13 cellular contexts compared by ENCODE assay signal in the genomic region with DNA sequence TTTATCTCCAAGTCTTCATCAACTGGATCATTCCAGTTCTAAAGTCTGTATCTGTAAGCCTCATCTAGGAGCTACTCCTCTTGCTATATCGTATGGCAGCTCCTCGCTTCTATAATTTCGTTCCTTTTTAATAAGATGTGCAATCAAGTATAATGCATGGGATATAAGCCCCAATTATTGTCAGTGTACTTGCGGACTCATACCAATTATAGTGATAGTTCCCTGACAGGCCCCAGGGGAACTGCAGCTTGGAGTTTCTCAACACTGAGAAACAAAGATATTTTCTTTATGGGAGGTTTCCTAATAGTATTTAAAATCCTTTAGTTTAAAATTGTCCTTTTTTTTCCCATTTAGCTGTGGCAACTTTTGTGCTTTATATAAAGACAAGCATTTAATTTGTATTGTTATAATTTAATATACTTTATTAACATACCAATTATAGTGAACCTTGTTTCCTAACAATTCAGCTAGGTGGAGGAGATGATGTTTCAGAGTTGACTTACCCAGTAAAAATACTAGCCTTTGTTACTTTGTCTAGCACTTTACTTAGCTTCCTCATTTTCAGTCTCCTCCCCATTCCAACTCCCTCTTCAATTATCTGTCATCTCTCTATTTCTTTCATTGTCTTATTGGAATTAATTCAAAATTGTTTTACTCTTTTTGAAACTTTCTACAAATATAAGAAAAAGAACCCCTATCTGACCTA. TPM values are rescaled to one million over a fixed set of nuclear protein-coding genes. Genes with fewer than 3 reads are reported as not detected.
A peak's percentile ranks its signal among the peaks of the same experiment; 100 is the strongest.
DNase-seq lines count a peak whose midpoint lies in the region; ATAC-seq and TF ChIP-seq lines count a peak whose summit lies in the region.
"Had no signal": no experiment of that assay in that cellular context is flagged by ENCODE, and none has a peak within 500 bp of the region (broad histone marks: within the 10 kb centered on the region; RNA-seq: fewer than 3 reads in every experiment).

No MANE protein-coding gene starts in this region.

- no peaks in the 10 kb centered on the region for H3K9me3 ChIP-seq in A673 (ENCODE audit: low read depth, low read length, poor library complexity, severe bottlenecking)
- no peaks in the 10 kb centered on the region for H3K9me3 ChIP-seq in DOHH2 (ENCODE audit: control insufficient read depth, insufficient read depth, low read length)
- H3K9me3 ChIP-seq in PC-9 (ENCODE audit: insufficient read depth, low read depth): no peaks in the 10 kb centered on the region

- no peaks in the 10 kb centered on the region for H3K36me3 Mint-ChIP-seq in central memory CD8-positive, alpha-beta T cell (ENCODE audit: insufficient read depth)

- CTCF ChIA-PET in A673 (lab: Charles Lee) (no interaction called here), PC-9 (lab: Charles Lee) (no interaction called here)

- TF ChIP-seq CTCF in A673 (conservative IDR thresholded peaks at IDR 0.05; ENCODE audit: low read depth, low read length) (no peak), DOHH2 (IDR thresholded peaks at IDR 0.05; ENCODE audit: low read depth, low read length, poor library complexity, severe bottlenecking) (no peak), PC-9 (conservative IDR thresholded peaks at IDR 0.05) (no peak)

- H3K9me2 ChIP-seq in DOHH2 (replicated peaks; ENCODE audit: control insufficient read depth, low read length) (no peaks in the 10 kb centered on the region), PC-9 (ENCODE audit: insufficient read depth) (no peaks in the 10 kb centered on the region)

- peak overlapping the region; percentile 7 for H3K4me3 Mint-ChIP-seq in central memory CD8-positive, alpha-beta T cell

- H3K27ac ChIP-seq in A673 (ENCODE audit: low read depth, low read length, poor library complexity, severe bottlenecking) (no peak overlapping the region), DOHH2 (ENCODE audit: low read depth, low read length) (peak overlapping the region; percentile 51), PC-9 (no peak overlapping the region)
- H3K27ac ChIP-seq: C4-2B, VCaP had no signal

- POLR2A ChIA-PET in A673 (lab: Charles Lee; ENCODE audit: low non-redundant PET) (no interaction called here), PC-9 (lab: Charles Lee; ENCODE audit: unreplicated experiment) (no interaction called here)

- H3K36me3 ChIP-seq in A673 (ENCODE audit: insufficient read depth, low read length, poor library complexity, severe bottlenecking): no peaks in the 10 kb centered on the region
- H3K36me3 ChIP-seq in DOHH2 (ENCODE audit: control insufficient read depth, low read length): peaks cover 8% of the 10 kb centered on the region
- H3K36me3 ChIP-seq in PC-9 (ENCODE audit: low read depth): no peaks in the 10 kb centered on the region

- DNase-seq in A673 (ENCODE audit: low spot score): peak; percentile 58
- no peak for DNase-seq in PC-9
- no peak for DNase-seq in central memory CD8-positive, alpha-beta T cell (ENCODE audit: low spot score in 2 of 2)
- DNase-seq in NCI-H748 (lab: John Stamatoyannopoulos, UW; ENCODE audit: unreplicated experiment): no peak
- DNase-seq: kidney; occipital lobe; stimulated activated CD8-positive, alpha-beta memory T cell treated with anti-CD3 and anti-CD28 coated beads, Interleukin-4, amount 100 ng/mL, for 48 hours had no signal

- H3K4me2 ChIP-seq in DOHH2 (ENCODE audit: low read length): peak overlapping the region; percentile 63
- no peak overlapping the region for H3K4me2 ChIP-seq in PC-9

- peaks cover 7% of the 10 kb centered on the region for H3F3A ChIP-seq in DOHH2 (ENCODE audit: control insufficient read depth, insufficient read depth)
- H3F3A ChIP-seq in PC-9 (ENCODE audit: insufficient read depth, low read depth): no peaks in the 10 kb centered on the region

- H3K27me3 ChIP-seq in A673 (replicated peaks; ENCODE audit: insufficient read depth, low read depth, low read length, poor library complexity) (no peaks in the 10 kb centered on the region), DOHH2 (ENCODE audit: control insufficient read depth, low read length) (no peaks in the 10 kb centered on the region), PC-9 (ENCODE audit: insufficient read depth, low read depth) (no peaks in the 10 kb centered on the region)

- intact Hi-C loops in A673 (cut with micrococcal nuclease; ENCODE audit: unreplicated experiment): no loop called here
- intact Hi-C loops in PC-9 (cut with micrococcal nuclease; ENCODE audit: unreplicated experiment): no loop called here

- ATAC-seq in central memory CD8-positive, alpha-beta T cell (replicated peaks; ENCODE audit: extremely low read depth, poor library complexity, severe bottlenecking): no peak
- ATAC-seq in HG02798 (IDR thresholded peaks at IDR 0.05; ENCODE audit: poor library complexity, unreplicated experiment): no peak
- no peak for ATAC-seq in HG03135 (IDR thresholded peaks at IDR 0.05; ENCODE audit: unreplicated experiment)
- ATAC-seq in GM21526 (IDR thresholded peaks at IDR 0.05; ENCODE audit: low FRiP score, unreplicated experiment): no peak

- BruUV-seq in A673 (replicated peaks; lab: Mats Ljungman, UMichigan): no TSS peak
- no TSS peak for BruUV-seq in PC-9 (replicated peaks; lab: Mats Ljungman, UMichigan)

- no peaks in the 10 kb centered on the region for H3K9me3 Mint-ChIP-seq in central memory CD8-positive, alpha-beta T cell

- H4K20me1 ChIP-seq in DOHH2 (ENCODE audit: control insufficient read depth, insufficient read depth, low read depth, low read length) (no peaks in the 10 kb centered on the region), PC-9 (ENCODE audit: insufficient read depth) (no peaks in the 10 kb centered on the region)

- peaks cover 15% of the 10 kb centered on the region for H3K4me1 ChIP-seq in A673 (ENCODE audit: insufficient read depth, low read length, poor library complexity, severe bottlenecking)
- H3K4me1 ChIP-seq in DOHH2 (ENCODE audit: control insufficient read depth, low read length): peaks cover 14% of the 10 kb centered on the region
- no peaks in the 10 kb centered on the region for H3K4me1 ChIP-seq in PC-9 (replicated peaks; ENCODE audit: insufficient read depth)

- peak overlapping the region; percentile 39 for H3K27ac Mint-ChIP-seq in central memory CD8-positive, alpha-beta T cell (ENCODE audit: low read depth)

- peaks cover 6% of the 10 kb centered on the region for H3K4me1 Mint-ChIP-seq in central memory CD8-positive, alpha-beta T cell

- 0 out of 2 replicates have a peak overlapping the region, but pooled peaks have one; percentile 18 for H2AFZ ChIP-seq in PC-9

- H3K4me3 ChIP-seq in A673 (ENCODE audit: low read depth, low read length, poor library complexity, severe bottlenecking): no peak overlapping the region
- peak overlapping the region; percentile 44; the same call in 1 of the 2 replicates for H3K4me3 ChIP-seq in DOHH2 (ENCODE audit: low read length)
- no peak overlapping the region for H3K4me3 ChIP-seq in PC-9

- H3K27me3 Mint-ChIP-seq in central memory CD8-positive, alpha-beta T cell: no peaks in the 10 kb centered on the region

- H3K79me2 ChIP-seq in DOHH2 (ENCODE audit: control insufficient read depth, low read length) (no peaks in the 10 kb centered on the region), PC-9 (ENCODE audit: low read depth) (no peaks in the 10 kb centered on the region)

RNA-seq across cellular contexts. Expression of a gene that starts 25.3 kb away (rescaled TPM):
- total RNA-seq in A673 (2021): 343 and 350 TPM in 2 replicates
- 511 and 648 TPM in 2 replicates for total RNA-seq in PC-9 (2021)

RNA-seq across cellular contexts. Expression of a gene that starts 38.6 kb away (rescaled TPM):
- total RNA-seq in A673 (2021): 1.7 and 2.3 TPM in 2 replicates
- 5.6 and 6.3 TPM in 2 replicates for total RNA-seq in PC-9 (2021)
